Comparison of ENCODE assay signal across 15 cellular contexts in genomic region chr13:54953786-54954185, GRCh38.
A peak's percentile ranks its signal among the peaks of the same experiment; 100 is the strongest.
DNase-seq lines count a peak whose midpoint lies in the region; ATAC-seq and TF ChIP-seq lines count a peak whose summit lies in the region.
"Had no signal": no experiment of that assay in that cellular context is flagged by ENCODE, and none has a peak within 500 bp of the region (broad histone marks: within the 10 kb centered on the region; RNA-seq: fewer than 3 reads in every experiment).

No MANE protein-coding gene starts in this region.

- H3K4me1 Mint-ChIP-seq in activated T-helper 17 cell treated with anti-CD3 and anti-CD28 coated beads, Interleukin-2, amount 50 U/mL, for 72 hours, result no peaks in the 10 kb centered on the region
- H3K4me1 Mint-ChIP-seq in CD8-positive, alpha-beta T cell (ENCODE audit: low read depth), result no peaks in the 10 kb centered on the region

- H3K9me3 Mint-ChIP-seq in activated T-helper 17 cell treated with anti-CD3 and anti-CD28 coated beads, Interleukin-2, amount 50 U/mL, for 72 hours, result peaks cover 9% of the 10 kb centered on the region
- H3K9me3 Mint-ChIP-seq in CD8-positive, alpha-beta T cell, result peaks cover 16% of the 10 kb centered on the region

- H4K5ac ChIP-seq in mesendoderm (ENCODE audit: low read length), result no peak overlapping the region

- no peak for TF ChIP-seq POLR2A in lower leg skin (IDR thresholded peaks at IDR 0.05)

- no peak overlapping the region for H3K27ac Mint-ChIP-seq in activated T-helper 17 cell treated with anti-CD3 and anti-CD28 coated beads, Interleukin-2, amount 50 U/mL, for 72 hours
- no peak overlapping the region for H3K27ac Mint-ChIP-seq in CD8-positive, alpha-beta T cell

- H3K4me3 Mint-ChIP-seq in activated T-helper 17 cell treated with anti-CD3 and anti-CD28 coated beads, Interleukin-2, amount 50 U/mL, for 72 hours, result no peak overlapping the region
- no peak overlapping the region for H3K4me3 Mint-ChIP-seq in CD8-positive, alpha-beta T cell

- TF ChIP-seq CTCF in lower leg skin (IDR thresholded peaks at IDR 0.05), result no peak
- no peak for TF ChIP-seq CTCF in BE2C (IDR thresholded peaks at IDR 0.05; ENCODE audit: low read depth, low read length)
- TF ChIP-seq CTCF in CD8-positive, alpha-beta T cell (IDR thresholded peaks at IDR 0.05), result no peak

- no peak overlapping the region for H2BK120ac ChIP-seq in mesendoderm (ENCODE audit: low read depth, low read length)

- WGBS in mesendoderm (ENCODE audit: extremely low coverage, insufficient coverage, low lambda C conversion rate), result no CpG with 5 or more reads among the region's 1 CpG
- WGBS in lower leg skin, 2 donors, result 43 to 50% methylated on average over 1 of the region's 1 CpG

- H3K27ac ChIP-seq in mesendoderm (ENCODE audit: low read depth, low read length), result no peak overlapping the region
- H3K27ac ChIP-seq in CD8-positive, alpha-beta T cell (ENCODE audit: low read depth, low read length), result no peak overlapping the region
- H3K27ac ChIP-seq: BLaER1 had no signal

- H3K36me3 Mint-ChIP-seq in activated T-helper 17 cell treated with anti-CD3 and anti-CD28 coated beads, Interleukin-2, amount 50 U/mL, for 72 hours (ENCODE audit: low read depth), result no peaks in the 10 kb centered on the region
- no peaks in the 10 kb centered on the region for H3K36me3 Mint-ChIP-seq in CD8-positive, alpha-beta T cell

- H4K8ac ChIP-seq in mesendoderm (ENCODE audit: low read depth, low read length), result no peak overlapping the region

- peak; percentile 79 for ATAC-seq in GM18868 (IDR thresholded peaks at IDR 0.05; ENCODE audit: unreplicated experiment)
- peak; percentile 99 for ATAC-seq in HG02610 (IDR thresholded peaks at IDR 0.05; ENCODE audit: unreplicated experiment)
- ATAC-seq in activated T-helper 17 cell treated with anti-CD3 and anti-CD28 coated beads, Interleukin-2, amount 50 U/mL, for 72 hours (replicated peaks), result peak; percentile 60
- no peak for ATAC-seq in CD8-positive, alpha-beta T cell

- no peak overlapping the region for H2BK15ac ChIP-seq in mesendoderm (replicated peaks; ENCODE audit: low read depth)

- intact Hi-C loops in lower leg skin (cut with DNase I; ENCODE audit: low total_unique reads), result no loop called here
- intact Hi-C loops in CD8-positive, alpha-beta T cell (cut with DNase I, micrococcal nuclease), result no loop called here

- no peaks in the 10 kb centered on the region for H3K36me3 ChIP-seq in mesendoderm (ENCODE audit: control insufficient read depth, insufficient read depth, low read length)
- H3K36me3 ChIP-seq in BE2C, result no peaks in the 10 kb centered on the region
- no peaks in the 10 kb centered on the region for H3K36me3 ChIP-seq in CD8-positive, alpha-beta T cell (ENCODE audit: insufficient read depth, low read length)
- H3K36me3 ChIP-seq: BLaER1 had no signal

- POLR2A ChIA-PET in CD8-positive, alpha-beta T cell (lab: Charles Lee), result no interaction called here

- H3K9me3 ChIP-seq in BE2C, result no peaks in the 10 kb centered on the region
- no peaks in the 10 kb centered on the region for H3K9me3 ChIP-seq in CD8-positive, alpha-beta T cell (ENCODE audit: low read length)

- no peak overlapping the region for H3K18ac ChIP-seq in mesendoderm (ENCODE audit: low read length)

- H2AK5ac ChIP-seq in mesendoderm (ENCODE audit: low read length), result no peak overlapping the region

- H3K4me3 ChIP-seq in mesendoderm (ENCODE audit: low read length) (no peak overlapping the region), lower leg skin (ENCODE audit: low read depth, poor library complexity, severe bottlenecking) (no peak overlapping the region), BE2C (ENCODE audit: low read depth, low read length) (no peak overlapping the region)
- no peak overlapping the region for H3K4me3 ChIP-seq in CD8-positive, alpha-beta T cell (ENCODE audit: low read depth, low read length)
- H3K4me3 ChIP-seq: BLaER1 had no signal

- no peaks in the 10 kb centered on the region for H3K27me3 Mint-ChIP-seq in activated T-helper 17 cell treated with anti-CD3 and anti-CD28 coated beads, Interleukin-2, amount 50 U/mL, for 72 hours
- H3K27me3 Mint-ChIP-seq in CD8-positive, alpha-beta T cell (ENCODE audit: low read depth), result no peaks in the 10 kb centered on the region

- no peaks in the 10 kb centered on the region for H3K79me2 ChIP-seq in mesendoderm (ENCODE audit: control insufficient read depth, insufficient read depth, low read length)

- H3K27me3 ChIP-seq in mesendoderm (ENCODE audit: insufficient read depth, low read length, poor library complexity) (no peaks in the 10 kb centered on the region), BE2C (no peaks in the 10 kb centered on the region)
- no peaks in the 10 kb centered on the region for H3K27me3 ChIP-seq in CD8-positive, alpha-beta T cell (ENCODE audit: insufficient read depth, low read length)
- H3K27me3 ChIP-seq: BLaER1 had no signal

- H3K9ac ChIP-seq in mesendoderm (ENCODE audit: low read length), result no peak overlapping the region
- H3K9ac ChIP-seq: BLaER1 had no signal

- DNase-seq in mesendoderm (peak; percentile 30), lower leg skin (ENCODE audit: low spot score in 2 of 2) (no peak), BE2C (no peak)
- DNase-seq in CD8-positive, alpha-beta T cell, result no peak
- DNase-seq: IMR-90, MV-4-11, NCI-H1417 treated with DMSO at 0.1 percent for 48 hours, NCI-H2029, NCI-H2171 treated with DMSO at 0.1 percent for 48 hours, NCI-H510A, SHP77 treated with DMSO at 0.1 percent for 48 hours had no signal

- no peak overlapping the region for H3K4me2 ChIP-seq in mesendoderm (ENCODE audit: low read length)
- H3K4me2 ChIP-seq: BLaER1 had no signal

- no peak overlapping the region for H3K56ac ChIP-seq in mesendoderm (ENCODE audit: low read length)

- no peak overlapping the region for H2BK5ac ChIP-seq in mesendoderm (ENCODE audit: low read length)

- no peak overlapping the region for H3K4ac ChIP-seq in mesendoderm (ENCODE audit: low read depth, low read length)

- no peaks in the 10 kb centered on the region for H3K79me1 ChIP-seq in mesendoderm (ENCODE audit: low read length)

- no peaks in the 10 kb centered on the region for H3K4me1 ChIP-seq in mesendoderm (ENCODE audit: control insufficient read depth, low read depth, low read length)
- no peaks in the 10 kb centered on the region for H3K4me1 ChIP-seq in BE2C
- no peaks in the 10 kb centered on the region for H3K4me1 ChIP-seq in CD8-positive, alpha-beta T cell (ENCODE audit: insufficient read depth, low read length)
- H3K4me1 ChIP-seq: BLaER1 had no signal

- no peak overlapping the region for H3K23ac ChIP-seq in mesendoderm (ENCODE audit: low read length)

- CTCF ChIA-PET in CD8-positive, alpha-beta T cell (lab: Charles Lee), result no interaction called here
